In genomic region chr4:18675586-18675985, GRCh38 we compare ENCODE assay signal across 19 cellular contexts.
DNase-seq lines count a peak whose midpoint lies in the region; TF ChIP-seq lines count a peak whose summit lies in the region.
"Had no signal": no experiment of that assay in that cellular context is flagged by ENCODE, and none has a peak within 500 bp of the region (broad histone marks: within the 10 kb centered on the region; RNA-seq: fewer than 3 reads in every experiment).

No MANE protein-coding gene starts in this region.

- TF ChIP-seq CTCF in endodermal cell (conservative IDR thresholded peaks at IDR 0.05): no peak

- H3K36me3 Mint-ChIP-seq in CD8-positive, alpha-beta memory T cell: no peaks in the 10 kb centered on the region
- no peaks in the 10 kb centered on the region for H3K36me3 Mint-ChIP-seq in endodermal cell (ENCODE audit: low read depth)
- H3K36me3 Mint-ChIP-seq: CD4-positive, CD25-positive, alpha-beta regulatory T cell; CD8-positive, alpha-beta T cell had no signal

- H3K27me3 Mint-ChIP-seq in CD8-positive, alpha-beta memory T cell: peaks cover 0 to 3% of the 10 kb centered on the region in 2 donors
- peaks cover 21% of the 10 kb centered on the region for H3K27me3 Mint-ChIP-seq in endodermal cell (ENCODE audit: insufficient read depth)
- H3K27me3 Mint-ChIP-seq: CD4-positive, CD25-positive, alpha-beta regulatory T cell had no signal

- no peak overlapping the region for H3K4me3 ChIP-seq in CD8-positive, alpha-beta memory T cell (ENCODE audit: low read length)
- no peak overlapping the region for H3K4me3 ChIP-seq in endodermal cell (ENCODE audit: low read length)
- H3K4me3 ChIP-seq: BLaER1, GM23338, HAP-1 had no signal

- CTCF ChIA-PET in CD8-positive, alpha-beta memory T cell (lab: Charles Lee): no interaction called here

- H3K4me1 ChIP-seq in CD8-positive, alpha-beta memory T cell (ENCODE audit: insufficient read depth, low read length): no peaks in the 10 kb centered on the region
- no peaks in the 10 kb centered on the region for H3K4me1 ChIP-seq in endodermal cell (ENCODE audit: control insufficient read depth, insufficient read depth, low read length)
- H3K4me1 ChIP-seq: BLaER1 had no signal

- DNase-seq in foreskin melanocyte (peak; percentile 62), midbrain (lab: John Stamatoyannopoulos, UW) (peak; percentile 16), substantia nigra (lab: John Stamatoyannopoulos, UW) (no peak), AML-193 (lab: John Stamatoyannopoulos, UW) (no peak), endodermal cell (no peak)
- DNase-seq in CD8-positive, alpha-beta memory T cell: no peak
- DNase-seq: Calu3; CD4-positive, CD25-positive, alpha-beta regulatory T cell; CD8-positive, alpha-beta T cell; COR-L47; DMS53; DMS79 treated with DMSO at 0.1 percent for 48 hours; GF-D8; HFFc6 had no signal

- no peak overlapping the region for H3K27ac Mint-ChIP-seq in CD8-positive, alpha-beta memory T cell
- no peak overlapping the region for H3K27ac Mint-ChIP-seq in endodermal cell
- H3K27ac Mint-ChIP-seq: B cell; CD4-positive, CD25-positive, alpha-beta regulatory T cell; CD8-positive, alpha-beta T cell; GM23338; HFFc6 had no signal

- peak overlapping the region; percentile 19 for H3K27ac ChIP-seq in substantia nigra (ENCODE audit: low read depth, low read length, poor library complexity, severe bottlenecking)
- H3K27ac ChIP-seq in CD8-positive, alpha-beta memory T cell (ENCODE audit: low read depth, low read length): no peak overlapping the region
- no peak overlapping the region for H3K27ac ChIP-seq in endodermal cell (ENCODE audit: low read depth, low read length)
- H3K27ac ChIP-seq: BLaER1, C4-2B had no signal

- POLR2A ChIA-PET in CD8-positive, alpha-beta memory T cell (lab: Charles Lee): no interaction called here

- H3K9me3 Mint-ChIP-seq in CD8-positive, alpha-beta memory T cell: peaks cover 0 to 3% (median 0%) of the 10 kb centered on the region in 5 donors
- peaks cover 8% of the 10 kb centered on the region for H3K9me3 Mint-ChIP-seq in endodermal cell
- H3K9me3 Mint-ChIP-seq: CD4-positive, CD25-positive, alpha-beta regulatory T cell; CD8-positive, alpha-beta T cell; GM23338; HFFc6 had no signal

- 97% methylated on average over 3 of the region's 3 CpGs for WGBS in endodermal cell (ENCODE audit: insufficient coverage in 1 of 2, insufficient read length in 1 of 2), 2 experiments

- no peaks in the 10 kb centered on the region for H3K36me3 ChIP-seq in CD8-positive, alpha-beta memory T cell (ENCODE audit: insufficient read depth, low read length)
- no peaks in the 10 kb centered on the region for H3K36me3 ChIP-seq in endodermal cell (ENCODE audit: control insufficient read depth, insufficient read depth, low read length)
- H3K36me3 ChIP-seq: BLaER1, HAP-1 had no signal

- no peaks in the 10 kb centered on the region for H3K9me3 ChIP-seq in CD8-positive, alpha-beta memory T cell (ENCODE audit: low read length)
- peaks cover 5% of the 10 kb centered on the region for H3K9me3 ChIP-seq in endodermal cell (ENCODE audit: control insufficient read depth, low read length)
- H3K9me3 ChIP-seq: BLaER1, HAP-1 had no signal

- no peak overlapping the region for H3K9ac ChIP-seq in endodermal cell (ENCODE audit: extremely low read depth, low read length, poor library complexity, severe bottlenecking)
- H3K9ac ChIP-seq: BLaER1 had no signal

- H3K27me3 ChIP-seq in CD8-positive, alpha-beta memory T cell (ENCODE audit: insufficient read depth, low read length, poor library complexity, severe bottlenecking): no peaks in the 10 kb centered on the region
- H3K27me3 ChIP-seq in endodermal cell (ENCODE audit: control insufficient read depth, insufficient read depth, low read length, poor library complexity, severe bottlenecking): peaks cover 8% of the 10 kb centered on the region
- H3K27me3 ChIP-seq: BLaER1 had no signal

- H3K4me3 Mint-ChIP-seq in CD8-positive, alpha-beta memory T cell: no peak overlapping the region
- no peak overlapping the region for H3K4me3 Mint-ChIP-seq in endodermal cell
- H3K4me3 Mint-ChIP-seq: B cell; CD4-positive, CD25-positive, alpha-beta regulatory T cell; CD8-positive, alpha-beta T cell; GM23338; HFFc6 had no signal

- H3K4me1 Mint-ChIP-seq in CD8-positive, alpha-beta memory T cell: no peaks in the 10 kb centered on the region
- peaks cover 2% of the 10 kb centered on the region for H3K4me1 Mint-ChIP-seq in endodermal cell
- H3K4me1 Mint-ChIP-seq: B cell; CD4-positive, CD25-positive, alpha-beta regulatory T cell had no signal

Comparison
In these comparisons a context has a peak if more than half of its experiments do, and no peak if none do; other contexts are left out.
1. DNase-seq: peak in foreskin melanocyte (single experiment) and midbrain (single experiment); none in substantia nigra (0 of 49), AML-193 (0 of 2), CD8-positive, alpha-beta memory T cell (0 of 5) and endodermal cell (single experiment).